1 cellular context compared by ENCODE assay signal in genomic region chr9:71042448-71042847, GRCh38.
TF ChIP-seq lines count a peak whose summit lies in the region.

No MANE protein-coding gene starts in this region.

TF ChIP-seq in GM23338, 12 proteins besides CTCF, POLR2A, EP300 and RAD21 (continued from another document):
- TF ChIP-seq NANOG (IDR thresholded peaks at IDR 0.05; ENCODE audit: borderline replicate concordance) (no peak), STAT1 (IDR thresholded peaks at IDR 0.05; ENCODE audit: unreplicated experiment) (no peak), ZNF462 (CRISPR knock-in tag; IDR thresholded peaks at IDR 0.05) (no peak), ZNF114 (CRISPR knock-in tag; IDR thresholded peaks at IDR 0.05) (no peak), ZNF331 (CRISPR knock-in tag; IDR thresholded peaks at IDR 0.05; ENCODE audit: low read depth) (no peak)
